In the genomic region with DNA sequence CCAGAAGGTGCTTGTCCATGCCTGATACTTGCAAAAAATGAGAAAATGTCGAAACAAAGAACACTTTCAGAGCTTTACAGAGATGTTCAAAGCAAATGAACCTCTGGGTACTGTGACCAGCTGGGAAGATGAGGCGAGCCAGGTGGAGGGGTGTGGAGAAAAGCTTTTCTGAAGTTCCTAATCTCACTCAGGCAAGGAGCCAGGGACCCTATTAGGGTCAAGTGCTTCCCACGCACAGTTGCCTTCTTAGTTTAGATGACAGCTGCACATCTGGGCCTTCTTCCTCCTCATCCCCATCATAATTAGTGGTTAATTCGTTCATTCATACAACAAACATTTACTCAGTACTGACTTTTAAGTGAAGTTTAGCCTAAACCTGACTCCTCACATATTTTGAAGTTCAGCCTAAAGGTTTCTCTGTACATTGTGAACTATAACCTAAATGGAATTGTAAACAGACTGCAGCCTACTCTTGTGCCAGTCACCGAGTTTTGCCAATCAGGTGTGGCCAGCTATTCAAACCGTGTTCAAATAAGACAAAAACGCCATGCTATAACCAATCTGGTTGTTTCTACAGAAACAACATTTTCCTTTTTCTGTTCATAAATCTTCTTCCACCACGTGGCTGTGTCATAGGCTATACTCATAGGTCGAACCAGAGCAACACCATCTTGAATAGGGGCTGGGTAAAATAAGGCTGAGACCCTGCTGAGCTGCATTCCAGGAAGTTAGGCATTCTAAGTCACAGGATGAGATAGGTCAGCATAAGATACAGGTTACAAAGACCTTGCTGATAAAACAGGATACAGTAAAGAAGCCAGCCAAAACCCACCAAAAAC, we compare ENCODE assay signal across 1 cellular context.
A peak's percentile ranks its signal among the peaks of the same experiment; 100 is the strongest.
TF ChIP-seq lines count a peak whose summit lies in the region.

No MANE protein-coding gene starts in this region.

TF ChIP-seq in H1, 55 proteins besides CTCF, POLR2A, EP300 and RAD21:
- TF ChIP-seq TEAD4 (IDR thresholded peaks at IDR 0.05; ENCODE audit: low read depth, low read length), result peak; percentile 48; the same call in 1 of the 2 replicates
- TF ChIP-seq, protein P1, sequence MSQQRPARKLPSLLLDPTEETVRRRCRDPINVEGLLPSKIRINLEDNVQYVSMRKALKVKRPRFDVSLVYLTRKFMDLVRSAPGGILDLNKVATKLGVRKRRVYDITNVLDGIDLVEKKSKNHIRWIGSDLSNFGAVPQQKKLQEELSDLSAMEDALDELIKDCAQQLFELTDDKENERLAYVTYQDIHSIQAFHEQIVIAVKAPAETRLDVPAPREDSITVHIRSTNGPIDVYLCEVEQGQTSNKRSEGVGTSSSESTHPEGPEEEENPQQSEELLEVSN (IDR thresholded peaks at IDR 0.05), result no peak
